ENCODE assay signal across 11 cellular contexts in the genomic region with DNA sequence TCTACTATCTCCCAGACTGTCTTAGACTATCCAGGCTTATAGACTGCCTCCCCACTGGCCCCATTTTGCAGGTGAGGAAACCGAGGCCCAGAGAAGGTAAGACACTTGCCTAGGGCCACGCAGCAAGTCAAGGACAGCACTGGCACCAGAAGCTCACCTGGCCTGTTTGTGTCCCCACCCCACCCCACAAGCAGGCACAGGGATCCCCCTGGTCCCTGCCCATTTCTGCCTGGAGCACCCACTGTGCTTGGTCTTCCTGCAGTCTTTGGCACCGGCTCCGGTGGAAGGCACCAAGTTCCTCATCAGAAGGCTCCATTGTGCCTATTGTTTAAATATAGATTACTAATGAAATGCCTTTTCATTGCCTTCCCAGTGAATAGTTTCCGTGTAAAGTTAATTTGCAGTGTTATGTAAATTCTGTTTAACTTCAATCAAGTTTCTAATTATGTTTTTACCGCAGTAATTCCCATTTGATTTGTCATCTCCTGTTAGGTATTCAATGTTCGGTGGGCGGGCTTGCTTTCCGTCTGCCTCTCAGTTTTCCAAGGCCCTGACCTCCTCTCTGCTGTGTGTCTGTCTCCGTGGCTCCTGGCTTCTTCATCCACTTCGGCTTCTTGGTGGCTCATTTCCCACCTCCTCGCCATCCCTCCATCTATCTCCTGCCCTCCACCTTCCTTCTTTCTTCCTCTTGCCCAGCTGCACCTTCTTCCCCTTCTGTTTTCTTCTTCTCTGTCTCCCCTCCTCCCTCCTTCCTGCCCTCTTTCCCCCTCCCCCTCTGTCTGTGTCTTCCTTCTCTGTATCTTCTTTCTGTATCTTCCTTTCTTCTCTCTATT.
A peak's percentile ranks its signal among the peaks of the same experiment; 100 is the strongest.
DNase-seq lines count a peak whose midpoint lies in the region; ATAC-seq, FAIRE-seq and TF ChIP-seq lines count a peak whose summit lies in the region.
"Had no signal": no experiment of that assay in that cellular context is flagged by ENCODE, and none has a peak within 500 bp of the region (broad histone marks: within the 10 kb centered on the region; RNA-seq: fewer than 3 reads in every experiment).

No MANE protein-coding gene starts in this region.

- no peaks in the 10 kb centered on the region for H3K9me3 Mint-ChIP-seq in activated CD4-positive, alpha-beta T cell treated with anti-CD3 and anti-CD28 coated beads, Interleukin-2, amount 10 ng/mL, durations not matched to agents 24 days and 14 days
- H3K9me3 Mint-ChIP-seq in WTC11 (no peaks in the 10 kb centered on the region), immature natural killer cell (no peaks in the 10 kb centered on the region)
- H3K9me3 Mint-ChIP-seq in activated CD8-positive, alpha-beta memory T cell treated with anti-CD3 and anti-CD28 coated beads, Interleukin-2, amount 10 ng/mL, durations not matched to agents 7 days and 5 days (ENCODE audit: low read depth): no peaks in the 10 kb centered on the region

- peaks cover 40% of the 10 kb centered on the region for H3K4me1 Mint-ChIP-seq in activated CD4-positive, alpha-beta T cell treated with anti-CD3 and anti-CD28 coated beads, Interleukin-2, amount 10 ng/mL, durations not matched to agents 24 days and 14 days
- H3K4me1 Mint-ChIP-seq in WTC11: peaks cover 47% of the 10 kb centered on the region
- H3K4me1 Mint-ChIP-seq in immature natural killer cell: peaks cover 87 to 95% of the 10 kb centered on the region in 2 donors
- peaks cover 27% of the 10 kb centered on the region for H3K4me1 Mint-ChIP-seq in activated CD8-positive, alpha-beta memory T cell treated with anti-CD3 and anti-CD28 coated beads, Interleukin-2, amount 10 ng/mL, durations not matched to agents 7 days and 5 days

- no peak for DNase-seq in activated CD4-positive, alpha-beta T cell treated with anti-CD3 and anti-CD28 coated beads, Interleukin-2, amount 10 ng/mL, durations not matched to agents 24 days and 14 days
- no peak for DNase-seq in activated CD4-positive, alpha-beta T cell treated with anti-CD3 and anti-CD28 coated beads for 4 hours
- DNase-seq in WTC11 (ENCODE audit: low spot score): no peak
- no peak for DNase-seq in immature natural killer cell
- no peak for DNase-seq in RCC 7860 (ENCODE audit: low spot score)
- no peak for DNase-seq in activated CD8-positive, alpha-beta memory T cell treated with anti-CD3 and anti-CD28 coated beads, Interleukin-2, amount 10 ng/mL, durations not matched to agents 7 days and 5 days
- DNase-seq in ascending aorta (ENCODE audit: low spot score in 2 of 2): no peak
- DNase-seq: aorta had no signal

- peaks cover 0 to 49% (median 34%) of the 10 kb centered on the region in 5 donors for H3K36me3 ChIP-seq in subcutaneous abdominal adipose tissue (ENCODE audit: control insufficient read depth in 5 of 5, insufficient read depth in 5 of 5, low read length in 5 of 5)
- H3K36me3 ChIP-seq in ascending aorta: peaks cover 6 to 8% of the 10 kb centered on the region in 2 donors

- peak overlapping the region in 1 of 5 donors; percentile 41 for H3K9ac ChIP-seq in subcutaneous abdominal adipose tissue (ENCODE audit: low read length in 5 of 5)

- TF ChIP-seq CTCF in WTC11 (IDR thresholded peaks at IDR 0.05): no peak
- no peak for TF ChIP-seq CTCF in ascending aorta (IDR thresholded peaks at IDR 0.05)

- CTCF ChIA-PET in WTC11 (lab: Charles Lee): interaction anchor here (1.1 to 3.4 kb wide), 2 partner anchors 51 to 58 kb away, joined by 3 to 22 read pairs; no protein-coding TSS in a partner anchor
- CTCF ChIA-PET in activated CD8-positive, alpha-beta memory T cell treated with anti-CD3 and anti-CD28 coated beads, Interleukin-2, amount 10 ng/mL, durations not matched to agents 7 days and 5 days (lab: Charles Lee): no interaction called here

- peaks cover 40 to 99% (median 95%) of the 10 kb centered on the region in 5 donors for H3K4me1 ChIP-seq in subcutaneous abdominal adipose tissue (ENCODE audit: control insufficient read depth in 5 of 5, insufficient read depth in 5 of 5, low read length in 5 of 5)
- peaks cover 20 to 37% of the 10 kb centered on the region in 2 donors for H3K4me1 ChIP-seq in ascending aorta

- H3K27me3 ChIP-seq in subcutaneous abdominal adipose tissue (ENCODE audit: control insufficient read depth in 5 of 5, insufficient read depth in 4 of 5, low read length in 5 of 5): no peaks in the 10 kb centered on the region
- H3K27me3 ChIP-seq in ascending aorta: no peaks in the 10 kb centered on the region

- H3K27me3 Mint-ChIP-seq in activated CD4-positive, alpha-beta T cell treated with anti-CD3 and anti-CD28 coated beads, Interleukin-2, amount 10 ng/mL, durations not matched to agents 24 days and 14 days: no peaks in the 10 kb centered on the region
- no peaks in the 10 kb centered on the region for H3K27me3 Mint-ChIP-seq in WTC11 (ENCODE audit: low read depth)
- H3K27me3 Mint-ChIP-seq in immature natural killer cell (ENCODE audit: low read depth in 3 of 3): peaks cover 0 to 7% (median 0%) of the 10 kb centered on the region in 3 donors
- no peaks in the 10 kb centered on the region for H3K27me3 Mint-ChIP-seq in activated CD8-positive, alpha-beta memory T cell treated with anti-CD3 and anti-CD28 coated beads, Interleukin-2, amount 10 ng/mL, durations not matched to agents 7 days and 5 days

- POLR2A ChIA-PET in WTC11 (lab: Charles Lee): no interaction called here

- intact Hi-C loops in activated CD4-positive, alpha-beta T cell treated with anti-CD3 and anti-CD28 coated beads, Interleukin-2, amount 10 ng/mL, durations not matched to agents 24 days and 14 days (cut with micrococcal nuclease): no loop called here
- intact Hi-C loops in ascending aorta (cut with DNase I): loop anchor here (10.0 kb wide), 1 partner anchor 50 kb away; no protein-coding TSS in a partner anchor

- peak overlapping the region; percentile 65 for H3K27ac Mint-ChIP-seq in activated CD4-positive, alpha-beta T cell treated with anti-CD3 and anti-CD28 coated beads, Interleukin-2, amount 10 ng/mL, durations not matched to agents 24 days and 14 days
- H3K27ac Mint-ChIP-seq in WTC11 (peak overlapping the region; percentile 97), immature natural killer cell (peak overlapping the region in 5 of 6 donors; percentile 4 to 89 (median 57))
- no peak overlapping the region for H3K27ac Mint-ChIP-seq in activated CD8-positive, alpha-beta memory T cell treated with anti-CD3 and anti-CD28 coated beads, Interleukin-2, amount 10 ng/mL, durations not matched to agents 7 days and 5 days

- peaks cover 8% of the 10 kb centered on the region for H3K36me3 Mint-ChIP-seq in activated CD4-positive, alpha-beta T cell treated with anti-CD3 and anti-CD28 coated beads, Interleukin-2, amount 10 ng/mL, durations not matched to agents 24 days and 14 days (ENCODE audit: low read depth)
- peaks cover 9% of the 10 kb centered on the region; the same call in 1 of the 2 replicates for H3K36me3 Mint-ChIP-seq in WTC11
- peaks cover 0 to 19% (median 14%) of the 10 kb centered on the region in 3 donors for H3K36me3 Mint-ChIP-seq in immature natural killer cell
- H3K36me3 Mint-ChIP-seq in activated CD8-positive, alpha-beta memory T cell treated with anti-CD3 and anti-CD28 coated beads, Interleukin-2, amount 10 ng/mL, durations not matched to agents 7 days and 5 days: no peaks in the 10 kb centered on the region

- peak overlapping the region; percentile 99 for H3K27ac ChIP-seq in subcutaneous abdominal adipose tissue (ENCODE audit: low read depth, low read length)
- H3K27ac ChIP-seq in ascending aorta: peak overlapping the region in 1 of 2 donors; percentile 87

- H3K9me3 ChIP-seq in subcutaneous abdominal adipose tissue (ENCODE audit: control insufficient read depth in 5 of 5, low read length in 5 of 5): no peaks in the 10 kb centered on the region
- no peaks in the 10 kb centered on the region for H3K9me3 ChIP-seq in ascending aorta

- no peak overlapping the region for H3K4me3 ChIP-seq in subcutaneous abdominal adipose tissue (ENCODE audit: low read depth in 1 of 5, low read length in 5 of 5)
- H3K4me3 ChIP-seq in ascending aorta: no peak overlapping the region

- FAIRE-seq in RCC 7860 (lab: Jason Lieb, UNC): no peak
- FAIRE-seq: GM12891, TTC549 had no signal

- ATAC-seq in WTC11: no peak
- ATAC-seq in activated CD8-positive, alpha-beta memory T cell treated with anti-CD3 and anti-CD28 coated beads, Interleukin-2, amount 10 ng/mL, durations not matched to agents 7 days and 5 days: no peak

- peak overlapping the region; percentile 20 for H3K4me3 Mint-ChIP-seq in activated CD4-positive, alpha-beta T cell treated with anti-CD3 and anti-CD28 coated beads, Interleukin-2, amount 10 ng/mL, durations not matched to agents 24 days and 14 days
- H3K4me3 Mint-ChIP-seq in WTC11: no peak overlapping the region
- peak overlapping the region; percentile 3 to 55 (median 36) for H3K4me3 Mint-ChIP-seq in immature natural killer cell
- no peak overlapping the region for H3K4me3 Mint-ChIP-seq in activated CD8-positive, alpha-beta memory T cell treated with anti-CD3 and anti-CD28 coated beads, Interleukin-2, amount 10 ng/mL, durations not matched to agents 7 days and 5 days

TF ChIP-seq in WTC11, 78 proteins besides CTCF, POLR2A, EP300 and RAD21:
- TF ChIP-seq, protein P1, sequence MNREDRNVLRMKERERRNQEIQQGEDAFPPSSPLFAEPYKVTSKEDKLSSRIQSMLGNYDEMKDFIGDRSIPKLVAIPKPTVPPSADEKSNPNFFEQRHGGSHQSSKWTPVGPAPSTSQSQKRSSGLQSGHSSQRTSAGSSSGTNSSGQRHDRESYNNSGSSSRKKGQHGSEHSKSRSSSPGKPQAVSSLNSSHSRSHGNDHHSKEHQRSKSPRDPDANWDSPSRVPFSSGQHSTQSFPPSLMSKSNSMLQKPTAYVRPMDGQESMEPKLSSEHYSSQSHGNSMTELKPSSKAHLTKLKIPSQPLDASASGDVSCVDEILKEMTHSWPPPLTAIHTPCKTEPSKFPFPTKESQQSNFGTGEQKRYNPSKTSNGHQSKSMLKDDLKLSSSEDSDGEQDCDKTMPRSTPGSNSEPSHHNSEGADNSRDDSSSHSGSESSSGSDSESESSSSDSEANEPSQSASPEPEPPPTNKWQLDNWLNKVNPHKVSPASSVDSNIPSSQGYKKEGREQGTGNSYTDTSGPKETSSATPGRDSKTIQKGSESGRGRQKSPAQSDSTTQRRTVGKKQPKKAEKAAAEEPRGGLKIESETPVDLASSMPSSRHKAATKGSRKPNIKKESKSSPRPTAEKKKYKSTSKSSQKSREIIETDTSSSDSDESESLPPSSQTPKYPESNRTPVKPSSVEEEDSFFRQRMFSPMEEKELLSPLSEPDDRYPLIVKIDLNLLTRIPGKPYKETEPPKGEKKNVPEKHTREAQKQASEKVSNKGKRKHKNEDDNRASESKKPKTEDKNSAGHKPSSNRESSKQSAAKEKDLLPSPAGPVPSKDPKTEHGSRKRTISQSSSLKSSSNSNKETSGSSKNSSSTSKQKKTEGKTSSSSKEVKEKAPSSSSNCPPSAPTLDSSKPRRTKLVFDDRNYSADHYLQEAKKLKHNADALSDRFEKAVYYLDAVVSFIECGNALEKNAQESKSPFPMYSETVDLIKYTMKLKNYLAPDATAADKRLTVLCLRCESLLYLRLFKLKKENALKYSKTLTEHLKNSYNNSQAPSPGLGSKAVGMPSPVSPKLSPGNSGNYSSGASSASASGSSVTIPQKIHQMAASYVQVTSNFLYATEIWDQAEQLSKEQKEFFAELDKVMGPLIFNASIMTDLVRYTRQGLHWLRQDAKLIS (CRISPR knock-in tag; IDR thresholded peaks at IDR 0.05; ENCODE audit: borderline replicate concordance): no peak
- TF ChIP-seq GTF2I (CRISPR knock-in tag; conservative IDR thresholded peaks at IDR 0.05): peak; percentile 41; the same call in 1 of the 2 replicates

Comparison
In these comparisons a context has a peak if more than half of its experiments do, and no peak if none do; other contexts are left out.
1. H3K4me3 Mint-ChIP-seq: peak in activated CD4-positive, alpha-beta T cell treated with anti-CD3 and anti-CD28 coated beads, Interleukin-2, amount 10 ng/mL, durations not matched to agents 24 days and 14 days (single experiment) and immature natural killer cell (5 of 5); none in WTC11 (single experiment) and activated CD8-positive, alpha-beta memory T cell treated with anti-CD3 and anti-CD28 coated beads, Interleukin-2, amount 10 ng/mL, durations not matched to agents 7 days and 5 days (single experiment).